11 cellular contexts compared by ENCODE assay signal in genomic region chr5:171421331-171422262, GRCh38. TPM values are rescaled to one million over a fixed set of nuclear protein-coding genes. Genes with fewer than 3 reads are reported as not detected.
A peak's percentile ranks its signal among the peaks of the same experiment; 100 is the strongest.
DNase-seq lines count a peak whose midpoint lies in the region; ATAC-seq and TF ChIP-seq lines count a peak whose summit lies in the region.
"Had no signal": no experiment of that assay in that cellular context is flagged by ENCODE, and none has a peak within 500 bp of the region (broad histone marks: within the 10 kb centered on the region; RNA-seq: fewer than 3 reads in every experiment).

No MANE protein-coding gene starts in this region.

- H3K4me1 Mint-ChIP-seq in natural killer cell (peaks cover 6 to 20% of the 10 kb centered on the region in 2 donors), mesothelial cell of epicardium (peaks cover 37% of the 10 kb centered on the region)
- H3K4me1 Mint-ChIP-seq in natural killer cell treated with Interleukin-12 subunit alpha and Interleukin-12 subunit beta and Interleukin-15 and Interleukin-18, amount 100 ng/mL, for 72 hours (ENCODE audit: low read depth in 2 of 2) = peaks cover 0 to 11% of the 10 kb centered on the region in 2 donors

- peak overlapping the region; percentile 34 for H3K4me3 ChIP-seq in astrocyte of the cerebellum (ENCODE audit: low read depth, low read length)

- intact Hi-C loops in natural killer cell (cut with micrococcal nuclease) = no loop called here

- H3K27me3 Mint-ChIP-seq in natural killer cell (ENCODE audit: low read depth in 2 of 2) (peaks cover 0 to 15% of the 10 kb centered on the region in 2 donors), mesothelial cell of epicardium (ENCODE audit: low read depth) (peaks cover 27% of the 10 kb centered on the region)
- peaks cover 0 to 12% of the 10 kb centered on the region in 2 donors for H3K27me3 Mint-ChIP-seq in natural killer cell treated with Interleukin-12 subunit alpha and Interleukin-12 subunit beta and Interleukin-15 and Interleukin-18, amount 100 ng/mL, for 72 hours

- TF ChIP-seq CTCF in natural killer cell (IDR thresholded peaks at IDR 0.05) (no peak), astrocyte of the cerebellum (IDR thresholded peaks at IDR 0.05; ENCODE audit: low read depth, low read length, missing control alignments) (no peak), mesothelial cell of epicardium (IDR thresholded peaks at IDR 0.05; ENCODE audit: unreplicated experiment) (no peak)

- H3K4me3 Mint-ChIP-seq in natural killer cell = peak overlapping the region; percentile 52
- H3K4me3 Mint-ChIP-seq in natural killer cell treated with Interleukin-12 subunit alpha and Interleukin-12 subunit beta and Interleukin-15 and Interleukin-18, amount 100 ng/mL, for 72 hours = no peak overlapping the region
- H3K4me3 Mint-ChIP-seq in mesothelial cell of epicardium = peak overlapping the region; percentile 81

- in situ Hi-C loops in astrocyte of the cerebellum (cut with HindIII; ENCODE audit: low sequenced_read_pairs) = loop anchor here (10.0 to 25.0 kb wide), 2 partner anchors 441 to 753 kb away; no protein-coding TSS in a partner anchor

- H3K9me3 Mint-ChIP-seq in natural killer cell (no peaks in the 10 kb centered on the region), mesothelial cell of epicardium (no peaks in the 10 kb centered on the region)
- no peaks in the 10 kb centered on the region for H3K9me3 Mint-ChIP-seq in natural killer cell treated with Interleukin-12 subunit alpha and Interleukin-12 subunit beta and Interleukin-15 and Interleukin-18, amount 100 ng/mL, for 72 hours
- H3K9me3 Mint-ChIP-seq: IgD-negative memory B cell had no signal

- no peak for DNase-seq in natural killer cell
- no peak for DNase-seq in natural killer cell treated with Interleukin-12 subunit alpha and Interleukin-12 subunit beta and Interleukin-15 and Interleukin-18, amount 100 ng/mL, for 72 hours (ENCODE audit: low spot score)
- no peak for DNase-seq in astrocyte of the cerebellum (ENCODE audit: low read depth)
- no peak for DNase-seq in mesothelial cell of epicardium (ENCODE audit: low spot score in 2 of 2, unreplicated experiment in 2 of 2)
- DNase-seq in DMS53 treated with DMSO at 0.1 percent for 48 hours (lab: John Stamatoyannopoulos, UW; ENCODE audit: unreplicated experiment) = no peak
- no peak for DNase-seq in germinal center (ENCODE audit: low spot score)
- DNase-seq: effector memory CD4-positive, alpha-beta T cell had no signal

- H3K36me3 Mint-ChIP-seq in natural killer cell = no peaks in the 10 kb centered on the region
- H3K36me3 Mint-ChIP-seq in natural killer cell treated with Interleukin-12 subunit alpha and Interleukin-12 subunit beta and Interleukin-15 and Interleukin-18, amount 100 ng/mL, for 72 hours = no peaks in the 10 kb centered on the region
- H3K36me3 Mint-ChIP-seq in mesothelial cell of epicardium = no peaks in the 10 kb centered on the region
- H3K36me3 Mint-ChIP-seq: IgD-negative memory B cell had no signal

- ATAC-seq in natural killer cell (no peak), HG03135 (IDR thresholded peaks at IDR 0.05; ENCODE audit: unreplicated experiment) (no peak), HG03457 (IDR thresholded peaks at IDR 0.05; ENCODE audit: unreplicated experiment) (no peak)
- ATAC-seq in natural killer cell treated with Interleukin-12 subunit alpha and Interleukin-12 subunit beta and Interleukin-15 and Interleukin-18, amount 100 ng/mL, for 72 hours = no peak
- ATAC-seq: Panc1 had no signal

- H3K27ac Mint-ChIP-seq in natural killer cell (no peak overlapping the region), mesothelial cell of epicardium (peak overlapping the region; percentile 87)
- H3K27ac Mint-ChIP-seq in natural killer cell treated with Interleukin-12 subunit alpha and Interleukin-12 subunit beta and Interleukin-15 and Interleukin-18, amount 100 ng/mL, for 72 hours = no peak overlapping the region
- H3K27ac Mint-ChIP-seq: IgD-negative memory B cell had no signal

RNA-seq across cellular contexts. Expression of gene FGF18, which starts 2.1 kb away (rescaled TPM):
- total RNA-seq in natural killer cell (under 1 TPM; 0.16 to 0.25 (median 0.23) TPM), mesothelial cell of epicardium (10.2 to 11.7 TPM (median 11.3 TPM) in 3 replicates)
- total RNA-seq in natural killer cell treated with Interleukin-12 subunit alpha and Interleukin-12 subunit beta and Interleukin-15 and Interleukin-18, amount 100 ng/mL, for 72 hours = under 1 TPM in 1 of 2 donors, not detected in 1; 0.28 TPM

RNA-seq across cellular contexts. Expression of gene NPM1, which starts 33.9 kb away (rescaled TPM):
- 100 to 1,000 TPM; 440 to 554 (median 454) TPM for total RNA-seq in natural killer cell
- total RNA-seq in natural killer cell treated with Interleukin-12 subunit alpha and Interleukin-12 subunit beta and Interleukin-15 and Interleukin-18, amount 100 ng/mL, for 72 hours = 1,000 to 10,000 TPM; 1,349 to 2,333 TPM
- total RNA-seq in mesothelial cell of epicardium = 1,674 to 1,837 TPM (median 1,792 TPM) in 3 replicates
